8 cellular contexts compared by ENCODE assay signal in genomic region chr12:30691122-30691879, GRCh38.
DNase-seq lines count a peak whose midpoint lies in the region; ATAC-seq and TF ChIP-seq lines count a peak whose summit lies in the region.

No MANE protein-coding gene starts in this region.

- no peak overlapping the region for H3K4me3 Mint-ChIP-seq in nephron progenitor cell
- H3K4me3 Mint-ChIP-seq in stimulated activated effector memory CD8-positive, alpha-beta T cell treated with anti-CD3 and anti-CD28 coated beads, Interleukin-12 subunit alpha, Interleukin-12 subunit beta, amount 100 ng/mL, for 72 hours: no peak overlapping the region

- no peaks in the 10 kb centered on the region for H3K9me3 Mint-ChIP-seq in nephron progenitor cell
- no peaks in the 10 kb centered on the region for H3K9me3 Mint-ChIP-seq in stimulated activated effector memory CD8-positive, alpha-beta T cell treated with anti-CD3 and anti-CD28 coated beads, Interleukin-12 subunit alpha, Interleukin-12 subunit beta, amount 100 ng/mL, for 72 hours

- TF ChIP-seq CTCF in nephron progenitor cell (IDR thresholded peaks at IDR 0.05): no peak

- DNase-seq in EH (ENCODE audit: low read depth) (peak; percentile 80), NCI-H2107 treated with DMSO at 0.1 percent for 48 hours (lab: John Stamatoyannopoulos, UW; ENCODE audit: unreplicated experiment) (peak; percentile 53), dedifferentiated amniotic fluid mesenchymal stem cell (ENCODE audit: extremely low spot score) (peak; percentile 81), nephron progenitor cell (no peak), NCI-H2227 treated with DMSO at 0.1 percent for 48 hours (lab: John Stamatoyannopoulos, UW) (no peak)
- no peak for DNase-seq in stimulated activated effector memory CD8-positive, alpha-beta T cell treated with anti-CD3 and anti-CD28 coated beads, Interleukin-12 subunit alpha, Interleukin-12 subunit beta, amount 100 ng/mL, for 72 hours (ENCODE audit: low spot score in 2 of 2)

- H3K27me3 Mint-ChIP-seq in nephron progenitor cell (ENCODE audit: low read depth, poor library complexity): peaks cover 2% of the 10 kb centered on the region

- H3K36me3 Mint-ChIP-seq in nephron progenitor cell (ENCODE audit: low read depth): peaks cover 5% of the 10 kb centered on the region
- H3K36me3 Mint-ChIP-seq in stimulated activated effector memory CD8-positive, alpha-beta T cell treated with anti-CD3 and anti-CD28 coated beads, Interleukin-12 subunit alpha, Interleukin-12 subunit beta, amount 100 ng/mL, for 72 hours: peaks cover 10% of the 10 kb centered on the region

- no peak for ATAC-seq in stimulated activated effector memory CD8-positive, alpha-beta T cell treated with anti-CD3 and anti-CD28 coated beads, Interleukin-12 subunit alpha, Interleukin-12 subunit beta, amount 100 ng/mL, for 72 hours
- ATAC-seq in GM19324 (IDR thresholded peaks at IDR 0.05; ENCODE audit: low FRiP score, unreplicated experiment): no peak
- no peak for ATAC-seq in GM21381 (IDR thresholded peaks at IDR 0.05; ENCODE audit: unreplicated experiment)

- H3K27ac Mint-ChIP-seq in nephron progenitor cell: peak overlapping the region; percentile 35
- no peak overlapping the region for H3K27ac Mint-ChIP-seq in stimulated activated effector memory CD8-positive, alpha-beta T cell treated with anti-CD3 and anti-CD28 coated beads, Interleukin-12 subunit alpha, Interleukin-12 subunit beta, amount 100 ng/mL, for 72 hours

- H3K4me1 Mint-ChIP-seq in nephron progenitor cell: peaks cover 42% of the 10 kb centered on the region
- H3K4me1 Mint-ChIP-seq in stimulated activated effector memory CD8-positive, alpha-beta T cell treated with anti-CD3 and anti-CD28 coated beads, Interleukin-12 subunit alpha, Interleukin-12 subunit beta, amount 100 ng/mL, for 72 hours: peaks cover 46% of the 10 kb centered on the region

Comparison
In these comparisons a context has a peak if more than half of its experiments do, and no peak if none do; other contexts are left out.
1. DNase-seq: peak in EH (single experiment), NCI-H2107 treated with DMSO at 0.1 percent for 48 hours (single experiment) and dedifferentiated amniotic fluid mesenchymal stem cell (single experiment); none in nephron progenitor cell (single experiment), NCI-H2227 treated with DMSO at 0.1 percent for 48 hours (single experiment) and stimulated activated effector memory CD8-positive, alpha-beta T cell treated with anti-CD3 and anti-CD28 coated beads, Interleukin-12 subunit alpha, Interleukin-12 subunit beta, amount 100 ng/mL, for 72 hours (0 of 2).